ENCODE assay signal across 21 cellular contexts in genomic region chr5:67476995-67477394, GRCh38.
DNase-seq lines count a peak whose midpoint lies in the region; ATAC-seq, FAIRE-seq and TF ChIP-seq lines count a peak whose summit lies in the region.
"Had no signal": no experiment of that assay in that cellular context is flagged by ENCODE, and none has a peak within 500 bp of the region (broad histone marks: within the 10 kb centered on the region; RNA-seq: fewer than 3 reads in every experiment).

No MANE protein-coding gene starts in this region.

- H3K4me3 Mint-ChIP-seq in activated CD4-positive, alpha-beta T cell treated with anti-CD3 and anti-CD28 coated beads for 36 hours: no peak overlapping the region
- H3K4me3 Mint-ChIP-seq in astrocyte (ENCODE audit: unreplicated experiment): no peak overlapping the region
- no peak overlapping the region for H3K4me3 Mint-ChIP-seq in mesothelial cell of epicardium
- H3K4me3 Mint-ChIP-seq: CD4-positive, alpha-beta T cell; GM23338 had no signal

- intact Hi-C loops in activated CD4-positive, alpha-beta T cell treated with anti-CD3 and anti-CD28 coated beads for 36 hours (cut with DNase I, micrococcal nuclease): no loop called here
- intact Hi-C loops in PC-9 (cut with micrococcal nuclease; ENCODE audit: unreplicated experiment): no loop called here

- no peaks in the 10 kb centered on the region for H3K36me3 Mint-ChIP-seq in activated CD4-positive, alpha-beta T cell treated with anti-CD3 and anti-CD28 coated beads for 36 hours (ENCODE audit: low read depth)
- H3K36me3 Mint-ChIP-seq in astrocyte (ENCODE audit: low read depth, unreplicated experiment) (no peaks in the 10 kb centered on the region), mesothelial cell of epicardium (no peaks in the 10 kb centered on the region)

- peak; percentile 26 for ATAC-seq in activated CD4-positive, alpha-beta T cell treated with anti-CD3 and anti-CD28 coated beads for 36 hours
- ATAC-seq: A549, GM23338 had no signal

- TF ChIP-seq CTCF in astrocyte (IDR thresholded peaks at IDR 0.05; ENCODE audit: insufficient read depth, low read depth, low read length) (no peak), mesothelial cell of epicardium (IDR thresholded peaks at IDR 0.05; ENCODE audit: unreplicated experiment) (no peak), suprapubic skin (IDR thresholded peaks at IDR 0.05) (no peak), GM13977 (IDR thresholded peaks at IDR 0.05; ENCODE audit: extremely low read depth, insufficient read depth, missing control alignments) (no peak), PC-9 (conservative IDR thresholded peaks at IDR 0.05) (no peak)

- in situ Hi-C loops in GM13977 (cut with MboI; ENCODE audit: low pct_unique_long_range_greater_than_20kb, low sequenced_read_pairs, unreplicated experiment): no loop called here

- no peaks in the 10 kb centered on the region for H3K9me2 ChIP-seq in PC-9 (ENCODE audit: insufficient read depth)

- no peaks in the 10 kb centered on the region for H3K79me2 ChIP-seq in astrocyte (ENCODE audit: insufficient read depth, low read length)
- no peaks in the 10 kb centered on the region for H3K79me2 ChIP-seq in PC-9 (ENCODE audit: low read depth)

- peak; percentile 41 for FAIRE-seq in astrocyte (lab: Jason Lieb, UNC)
- FAIRE-seq: A549, D721Med, G401.6, GM12891, GM18507, H54 had no signal

- no peak overlapping the region for H2AFZ ChIP-seq in astrocyte (ENCODE audit: low read depth, low read length)
- H2AFZ ChIP-seq in PC-9: no peak overlapping the region
- H2AFZ ChIP-seq: GM23338 had no signal

- DNase-seq in activated CD4-positive, alpha-beta T cell treated with anti-CD3 and anti-CD28 coated beads for 36 hours: no peak
- DNase-seq in activated CD4-positive, alpha-beta T cell treated with anti-CD3 and anti-CD28 coated beads for 4 hours: no peak
- DNase-seq in astrocyte (ENCODE audit: low read depth) (no peak), mesothelial cell of epicardium (ENCODE audit: low spot score in 2 of 2, unreplicated experiment in 2 of 2) (no peak), suprapubic skin (ENCODE audit: low spot score in 2 of 2) (no peak), GM13977 (ENCODE audit: low spot score) (no peak), PC-9 (no peak), epidermal melanocyte (ENCODE audit: insufficient read length, low spot score) (no peak)
- DNase-seq: AML-193; CD4-positive, alpha-beta T cell; HCEC 1CT had no signal

- no peak overlapping the region for H3K9ac ChIP-seq in astrocyte (ENCODE audit: low read length)

- no peak for TF ChIP-seq POLR2A in suprapubic skin (IDR thresholded peaks at IDR 0.05)

- no peaks in the 10 kb centered on the region for H3K27me3 ChIP-seq in astrocyte (ENCODE audit: insufficient read depth, low read length)
- H3K27me3 ChIP-seq in suprapubic skin: no peaks in the 10 kb centered on the region
- H3K27me3 ChIP-seq in PC-9 (ENCODE audit: insufficient read depth, low read depth): no peaks in the 10 kb centered on the region

- H4K20me1 ChIP-seq in astrocyte (ENCODE audit: insufficient read depth, low read length) (no peaks in the 10 kb centered on the region), PC-9 (ENCODE audit: insufficient read depth) (no peaks in the 10 kb centered on the region)

- H3K4me1 ChIP-seq in astrocyte (ENCODE audit: insufficient read depth, low read length) (no peaks in the 10 kb centered on the region), suprapubic skin (peaks cover 3% of the 10 kb centered on the region), PC-9 (replicated peaks; ENCODE audit: insufficient read depth) (no peaks in the 10 kb centered on the region)
- H3K4me1 ChIP-seq: A549 had no signal

- H3K9me3 ChIP-seq in astrocyte (ENCODE audit: insufficient read depth, low read depth, low read length) (no peaks in the 10 kb centered on the region), suprapubic skin (no peaks in the 10 kb centered on the region), PC-9 (ENCODE audit: insufficient read depth, low read depth) (no peaks in the 10 kb centered on the region)
- H3K9me3 ChIP-seq: A549, Caco-2 had no signal

- peaks cover 7% of the 10 kb centered on the region for H3K27me3 Mint-ChIP-seq in activated CD4-positive, alpha-beta T cell treated with anti-CD3 and anti-CD28 coated beads for 36 hours
- H3K27me3 Mint-ChIP-seq in astrocyte (ENCODE audit: low read depth, unreplicated experiment) (no peaks in the 10 kb centered on the region), mesothelial cell of epicardium (ENCODE audit: low read depth) (no peaks in the 10 kb centered on the region)
- H3K27me3 Mint-ChIP-seq: CD4-positive, alpha-beta T cell had no signal

- H3K4me1 Mint-ChIP-seq in activated CD4-positive, alpha-beta T cell treated with anti-CD3 and anti-CD28 coated beads for 36 hours: peaks cover 8% of the 10 kb centered on the region
- no peaks in the 10 kb centered on the region for H3K4me1 Mint-ChIP-seq in astrocyte (ENCODE audit: low read depth, unreplicated experiment)
- H3K4me1 Mint-ChIP-seq in mesothelial cell of epicardium: peaks cover 17% of the 10 kb centered on the region
- H3K4me1 Mint-ChIP-seq: GM23338 had no signal

- POLR2A ChIA-PET in activated CD4-positive, alpha-beta T cell treated with anti-CD3 and anti-CD28 coated beads for 36 hours (lab: Charles Lee): no interaction called here
- POLR2A ChIA-PET in PC-9 (lab: Charles Lee; ENCODE audit: unreplicated experiment): no interaction called here

- CTCF ChIA-PET in activated CD4-positive, alpha-beta T cell treated with anti-CD3 and anti-CD28 coated beads for 36 hours (lab: Charles Lee): interaction anchor here (0.6 kb wide), 1 partner anchor 512 kb away, joined by 3 read pairs; no protein-coding TSS in a partner anchor
- CTCF ChIA-PET in PC-9 (lab: Charles Lee): no interaction called here

- H3K4me2 ChIP-seq in astrocyte (ENCODE audit: low read length) (no peak overlapping the region), PC-9 (no peak overlapping the region)
- H3K4me2 ChIP-seq: A549, GM23338 had no signal

- H3K27ac Mint-ChIP-seq in activated CD4-positive, alpha-beta T cell treated with anti-CD3 and anti-CD28 coated beads for 36 hours: no peak overlapping the region
- H3K27ac Mint-ChIP-seq in astrocyte (ENCODE audit: unreplicated experiment) (no peak overlapping the region), mesothelial cell of epicardium (peak overlapping the region; percentile 65)
- H3K27ac Mint-ChIP-seq: CD4-positive, alpha-beta T cell; GM23338 had no signal

- H3K9me3 Mint-ChIP-seq in activated CD4-positive, alpha-beta T cell treated with anti-CD3 and anti-CD28 coated beads for 36 hours (ENCODE audit: low read depth): peaks cover 2% of the 10 kb centered on the region
- H3K9me3 Mint-ChIP-seq in astrocyte (ENCODE audit: unreplicated experiment) (no peaks in the 10 kb centered on the region), mesothelial cell of epicardium (no peaks in the 10 kb centered on the region)
- H3K9me3 Mint-ChIP-seq: CD4-positive, alpha-beta T cell; GM23338 had no signal

- H3K4me3 ChIP-seq in astrocyte (ENCODE audit: insufficient read depth, low read depth, low read length) (no peak overlapping the region), suprapubic skin (no peak overlapping the region), PC-9 (no peak overlapping the region)
- H3K4me3 ChIP-seq: A549, GM23338 had no signal

- no TSS peak for BruUV-seq in PC-9 (replicated peaks; lab: Mats Ljungman, UMichigan)

- 86% methylated on average over 1 of the region's 1 CpG for WGBS in suprapubic skin

- H3K27ac ChIP-seq in astrocyte (ENCODE audit: low read depth, low read length) (no peak overlapping the region), suprapubic skin (peak overlapping the region; percentile 25), PC-9 (no peak overlapping the region)
- H3K27ac ChIP-seq: 22Rv1, A549, C4-2B had no signal

- H3K36me3 ChIP-seq in astrocyte (ENCODE audit: insufficient read depth, low read length): no peaks in the 10 kb centered on the region
- H3K36me3 ChIP-seq in suprapubic skin: no peaks in the 10 kb centered on the region
- H3K36me3 ChIP-seq in PC-9 (ENCODE audit: low read depth): no peaks in the 10 kb centered on the region

- no peaks in the 10 kb centered on the region for H3F3A ChIP-seq in PC-9 (ENCODE audit: insufficient read depth, low read depth)

- TF ChIP-seq EP300 in suprapubic skin (IDR thresholded peaks at IDR 0.05): no peak
